In genomic region chr10:49645417-49646255, GRCh38 we compare ENCODE assay signal across 1 cellular context.
TF ChIP-seq lines count a peak whose summit lies in the region.

No MANE protein-coding gene starts in this region.

TF ChIP-seq in IMR-90, 13 proteins besides CTCF, POLR2A, EP300 and RAD21 (continued from another document):
- TF ChIP-seq USF2 (IDR thresholded peaks at IDR 0.05; ENCODE audit: low read depth, low read length) (no peak), ELK1 (IDR thresholded peaks at IDR 0.05; ENCODE audit: borderline replicate concordance, low read depth, low read length) (no peak), MAZ (IDR thresholded peaks at IDR 0.05; ENCODE audit: borderline replicate concordance, low read depth, low read length) (no peak), RFX5 (IDR thresholded peaks at IDR 0.05; ENCODE audit: low read depth, low read length) (no peak), RCOR1 (IDR thresholded peaks at IDR 0.05; ENCODE audit: insufficient replicate concordance, low read length) (no peak), NFE2L2 (IDR thresholded peaks at IDR 0.05; ENCODE audit: low read depth, low read length) (no peak), SMC3 (IDR thresholded peaks at IDR 0.05; ENCODE audit: low read depth, low read length) (no peak)
